ENCODE assay signal across 8 cellular contexts in genomic region chr3:171461087-171461917, GRCh38. TPM values are rescaled to one million over a fixed set of nuclear protein-coding genes. Genes with fewer than 3 reads are reported as not detected.
DNase-seq lines count a peak whose midpoint lies in the region; ATAC-seq and TF ChIP-seq lines count a peak whose summit lies in the region.

No MANE protein-coding gene starts in this region.

- H3K4me3 ChIP-seq in H7 (ENCODE audit: insufficient read depth, low read depth, low read length) (peak overlapping the region; percentile 76), muscle layer of colon (ENCODE audit: low read depth in 1 of 2, low read length in 2 of 2) (peak overlapping the region; percentile 72 to 89), vagina (peak overlapping the region; percentile 66 to 81)

- POLR2A ChIA-PET in activated B cell treated with CpG ODN at 0.5 μM for 24 hours (lab: Charles Lee) = interaction anchor here (0.7 kb wide), 1 partner anchor 1506 kb away, joined by 3 read pairs; no protein-coding TSS in a partner anchor

- peak overlapping the region; percentile 93 for H3K4me3 Mint-ChIP-seq in activated B cell treated with CpG ODN at 0.5 μM for 24 hours
- peak overlapping the region; percentile 98 for H3K4me3 Mint-ChIP-seq in endothelial cell (ENCODE audit: unreplicated experiment)

- H3K27ac Mint-ChIP-seq in activated B cell treated with CpG ODN at 0.5 μM for 24 hours = peak overlapping the region; percentile 50
- peak overlapping the region; percentile 90 for H3K27ac Mint-ChIP-seq in endothelial cell (ENCODE audit: unreplicated experiment)

- H3K27ac ChIP-seq in muscle layer of colon (ENCODE audit: low read depth, low read length) (peak overlapping the region; percentile 79), vagina (no peak overlapping the region)

- H3K9me3 Mint-ChIP-seq in activated B cell treated with CpG ODN at 0.5 μM for 24 hours = no peaks in the 10 kb centered on the region
- H3K9me3 Mint-ChIP-seq in endothelial cell (ENCODE audit: unreplicated experiment) = no peaks in the 10 kb centered on the region

- peak; percentile 13 for ATAC-seq in GM18499 (IDR thresholded peaks at IDR 0.05; ENCODE audit: insufficient read depth, unreplicated experiment)
- ATAC-seq in activated B cell treated with CpG ODN at 0.5 μM for 24 hours (ENCODE audit: low read depth) = no peak

- H3K36me3 ChIP-seq in H7 (replicated peaks; ENCODE audit: control insufficient read depth, insufficient read depth, low read length) (no peaks in the 10 kb centered on the region), muscle layer of colon (ENCODE audit: insufficient read depth, low read length) (no peaks in the 10 kb centered on the region), vagina (no peaks in the 10 kb centered on the region)

- no peak for DNase-seq in H7
- peak; percentile 6 for DNase-seq in LoVo (ENCODE audit: low spot score)
- DNase-seq in activated B cell treated with CpG ODN at 0.5 μM for 24 hours = no peak
- no peak for DNase-seq in endothelial cell (ENCODE audit: low spot score)
- no peak for DNase-seq in vagina (ENCODE audit: extremely low spot score in 2 of 2)
- no peak for DNase-seq in cerebellar nuclear complex (lab: John Stamatoyannopoulos, UW)

- no peaks in the 10 kb centered on the region for H3K9me3 ChIP-seq in muscle layer of colon (ENCODE audit: low read length)
- no peaks in the 10 kb centered on the region for H3K9me3 ChIP-seq in vagina

- TF ChIP-seq CTCF in activated B cell treated with CpG ODN at 0.5 μM for 24 hours (IDR thresholded peaks at IDR 0.05) (no peak), endothelial cell (IDR thresholded peaks at IDR 0.05; ENCODE audit: unreplicated experiment) (no peak), vagina (IDR thresholded peaks at IDR 0.05) (no peak)

- TF ChIP-seq POLR2A in vagina (IDR thresholded peaks at IDR 0.05) = no peak

- H3K27me3 Mint-ChIP-seq in activated B cell treated with CpG ODN at 0.5 μM for 24 hours = peaks cover 12% of the 10 kb centered on the region
- peaks cover 18% of the 10 kb centered on the region for H3K27me3 Mint-ChIP-seq in endothelial cell (ENCODE audit: unreplicated experiment)

- H3K4me1 Mint-ChIP-seq in activated B cell treated with CpG ODN at 0.5 μM for 24 hours = peaks cover 39% of the 10 kb centered on the region
- peaks cover 58% of the 10 kb centered on the region for H3K4me1 Mint-ChIP-seq in endothelial cell (ENCODE audit: unreplicated experiment)

- peaks cover 12% of the 10 kb centered on the region for H3K4me1 ChIP-seq in muscle layer of colon (ENCODE audit: insufficient read depth, low read length)
- peaks cover 30% of the 10 kb centered on the region for H3K4me1 ChIP-seq in vagina

- intact Hi-C loops in activated B cell treated with CpG ODN at 0.5 μM for 24 hours (cut with micrococcal nuclease) = loop anchor here (2.0 to 10.0 kb wide), 7 partner anchors 207 to 1797 kb away; partner anchors contain the start of genes ECT2, EIF5A2, FNDC3B and MECOM
- intact Hi-C loops in vagina (cut with DNase I) = no loop called here

- CTCF ChIA-PET in activated B cell treated with CpG ODN at 0.5 μM for 24 hours (lab: Charles Lee) = interaction anchor here (1.2 kb wide), 1 partner anchor 274 kb away, joined by 3 read pairs; no protein-coding TSS in a partner anchor

- peak overlapping the region; percentile 8 for H3K9ac ChIP-seq in muscle layer of colon (ENCODE audit: low read length)

- H3K27me3 ChIP-seq in H7 (ENCODE audit: control insufficient read depth, insufficient read depth, low read length) = peaks cover 15% of the 10 kb centered on the region; the same call in 1 of the 2 replicates
- H3K27me3 ChIP-seq in muscle layer of colon (ENCODE audit: control insufficient read depth in 1 of 2, insufficient read depth in 2 of 2, low read length in 2 of 2) = no peaks in the 10 kb centered on the region
- no peaks in the 10 kb centered on the region for H3K27me3 ChIP-seq in vagina

- H3K36me3 Mint-ChIP-seq in activated B cell treated with CpG ODN at 0.5 μM for 24 hours (ENCODE audit: low read depth) (peaks cover 2% of the 10 kb centered on the region), endothelial cell (ENCODE audit: low read depth, unreplicated experiment) (peaks cover 4% of the 10 kb centered on the region)

RNA-seq across cellular contexts. Expression of gene TNIK, which starts 1.1 kb away (rescaled TPM):
- 16.4 and 20.7 TPM in 2 replicates for total RNA-seq in H7 (2014; rRNA removed; shearing (Covaris generic))
- total RNA-seq in activated B cell treated with CpG ODN at 0.5 μM for 24 hours = 2.0 and 2.5 TPM in 2 replicates
- 67.0 TPM for total RNA-seq in endothelial cell (ENCODE audit: unreplicated experiment)
- total RNA-seq in vagina = 5.9 TPM
